Comparison of ENCODE assay signal across 1 cellular context in genomic region chrX:2391869-2392606, GRCh38.
TF ChIP-seq lines count a peak whose summit lies in the region.

No MANE protein-coding gene starts in this region.

TF ChIP-seq in HepG2, 621 proteins besides CTCF, POLR2A, EP300 and RAD21 (continued from another document and continues in another):
- TF ChIP-seq ZFP36L2 (CRISPR knock-in tag; IDR thresholded peaks at IDR 0.05), result no peak
- TF ChIP-seq ERF (CRISPR knock-in tag; IDR thresholded peaks at IDR 0.05), result peak; percentile 57; the same call in 1 of the 2 replicates
- TF ChIP-seq MAX (IDR thresholded peaks at IDR 0.05), result peak; percentile 63; the same call in 1 of the 2 replicates
- TF ChIP-seq SOX5 (CRISPR knock-in tag; IDR thresholded peaks at IDR 0.05; ENCODE audit: borderline replicate concordance), result peak; percentile 55; the same call in 1 of the 2 replicates
- no peak for TF ChIP-seq ZNF350 (CRISPR knock-in tag; IDR thresholded peaks at IDR 0.05; ENCODE audit: borderline replicate concordance, low read depth)
- peak; percentile 97 for TF ChIP-seq NFE2 (CRISPR knock-in tag; IDR thresholded peaks at IDR 0.05)
- TF ChIP-seq ZNF276 (CRISPR knock-in tag; IDR thresholded peaks at IDR 0.05; ENCODE audit: low read depth), result no peak
- TF ChIP-seq ZFP36L1 (CRISPR knock-in tag; IDR thresholded peaks at IDR 0.05), result no peak
- TF ChIP-seq NCOR1 (IDR thresholded peaks at IDR 0.05; ENCODE audit: borderline replicate concordance, low read length), result no peak
- TF ChIP-seq CBX1 (IDR thresholded peaks at IDR 0.05; ENCODE audit: low read depth), result peak; percentile 61
- peak; percentile 43 for TF ChIP-seq PATZ1 (CRISPR knock-in tag; IDR thresholded peaks at IDR 0.05)
- no peak for TF ChIP-seq ZMAT5 (CRISPR knock-in tag; IDR thresholded peaks at IDR 0.05; ENCODE audit: borderline replicate concordance, low read depth)
- no peak for TF ChIP-seq ARHGAP35 (CRISPR knock-in tag; IDR thresholded peaks at IDR 0.05; ENCODE audit: borderline replicate concordance)
- TF ChIP-seq ZNF747 (CRISPR knock-in tag; IDR thresholded peaks at IDR 0.05; ENCODE audit: borderline replicate concordance), result no peak
- peak; percentile 44; the same call in 1 of the 2 replicates for TF ChIP-seq ZHX2 (IDR thresholded peaks at IDR 0.05; ENCODE audit: low read depth)
- no peak for TF ChIP-seq ZHX2 (CRISPR knock-in tag; IDR thresholded peaks at IDR 0.05; ENCODE audit: borderline replicate concordance)
- peak; percentile 50 for TF ChIP-seq STAG1 (CRISPR knock-in tag; IDR thresholded peaks at IDR 0.05)
- TF ChIP-seq ZNF274 (CRISPR knock-in tag; IDR thresholded peaks at IDR 0.05), result no peak
- peak; percentile 31; the same call in 1 of the 2 replicates for TF ChIP-seq NCOA2 (CRISPR knock-in tag; IDR thresholded peaks at IDR 0.05)
- TF ChIP-seq TAF1 (CRISPR knock-in tag; IDR thresholded peaks at IDR 0.05), result no peak
- peak; percentile 33; the same call in 1 of the 2 replicates for TF ChIP-seq ZNF629 (CRISPR knock-in tag; conservative IDR thresholded peaks at IDR 0.05)
- TF ChIP-seq ZBTB1 (CRISPR knock-in tag; IDR thresholded peaks at IDR 0.05; ENCODE audit: borderline replicate concordance), result no peak
- TF ChIP-seq FOSL2 (CRISPR knock-in tag; IDR thresholded peaks at IDR 0.05), result peak; percentile 97
- TF ChIP-seq ZNF331 (CRISPR knock-in tag; IDR thresholded peaks at IDR 0.05), result peak; percentile 56; the same call in 1 of the 2 replicates
- TF ChIP-seq ZBTB33 (CRISPR knock-in tag; IDR thresholded peaks at IDR 0.05), result peak; percentile 73; the same call in 1 of the 2 replicates
- TF ChIP-seq PITX1 (CRISPR knock-in tag; IDR thresholded peaks at IDR 0.05), result no peak
- TF ChIP-seq CENPBD1 (CRISPR knock-in tag; IDR thresholded peaks at IDR 0.05; ENCODE audit: borderline replicate concordance, low read depth), result no peak
- no peak for TF ChIP-seq DMTF1 (CRISPR knock-in tag; IDR thresholded peaks at IDR 0.05)
- no peak for TF ChIP-seq ZNF839 (CRISPR knock-in tag; IDR thresholded peaks at IDR 0.05; ENCODE audit: borderline replicate concordance)
- no peak for TF ChIP-seq ZNF616 (CRISPR knock-in tag; IDR thresholded peaks at IDR 0.05; ENCODE audit: low read depth)
- no peak for TF ChIP-seq ZNF326 (CRISPR knock-in tag; IDR thresholded peaks at IDR 0.05; ENCODE audit: borderline replicate concordance)
- peak; percentile 69 for TF ChIP-seq SMC3 (IDR thresholded peaks at IDR 0.05; ENCODE audit: low read length)
- TF ChIP-seq RARA (CRISPR knock-in tag; IDR thresholded peaks at IDR 0.05), result no peak
- TF ChIP-seq HBP1 (CRISPR knock-in tag; IDR thresholded peaks at IDR 0.05; ENCODE audit: low read depth), result no peak
- 0 out of 2 replicates have a peak, but pooled peaks have one; percentile 50 for TF ChIP-seq IRF2 (CRISPR knock-in tag; IDR thresholded peaks at IDR 0.05)
- peak; percentile 22; the same call in 1 of the 2 replicates for TF ChIP-seq FOXO1 (CRISPR knock-in tag; IDR thresholded peaks at IDR 0.05)
- TF ChIP-seq GATAD2A (CRISPR knock-in tag; IDR thresholded peaks at IDR 0.05), result peak; percentile 82; the same call in 1 of the 2 replicates
- TF ChIP-seq NFE2L2 (IDR thresholded peaks at IDR 0.05; ENCODE audit: low read length), result peak; percentile 100
- no peak for TF ChIP-seq TEF (CRISPR knock-in tag; IDR thresholded peaks at IDR 0.05)
- TF ChIP-seq THAP11 (CRISPR knock-in tag; IDR thresholded peaks at IDR 0.05), result 0 out of 2 replicates have a peak, but pooled peaks have one; percentile 45
- no peak for TF ChIP-seq NFKBIZ (CRISPR knock-in tag; IDR thresholded peaks at IDR 0.05)
- TF ChIP-seq SOX13 (IDR thresholded peaks at IDR 0.05), result no peak
- peak in 1 of 2 experiments; percentile 35; a peak in 1 of 4 replicates for TF ChIP-seq SOX13 (CRISPR knock-in tag; conservative IDR thresholded peaks at IDR 0.05 in 1 of 2, IDR thresholded peaks at IDR 0.05 in 1 of 2)
- TF ChIP-seq TFDP2 (CRISPR knock-in tag; IDR thresholded peaks at IDR 0.05), result no peak; the same call in 1 of the 2 replicates
- TF ChIP-seq CBX5 (CRISPR knock-in tag; IDR thresholded peaks at IDR 0.05; ENCODE audit: borderline replicate concordance), result peak; percentile 63; the same call in 1 of the 2 replicates
- TF ChIP-seq U2AF2 (IDR thresholded peaks at IDR 0.05; ENCODE audit: low read depth, low read length), result no peak
